In genomic region chr7:130134106-130134636, GRCh38 we compare ENCODE assay signal across 1 cellular context.
TF ChIP-seq lines count a peak whose summit lies in the region.

No MANE protein-coding gene starts in this region.

TF ChIP-seq in K562, 482 proteins besides CTCF, POLR2A, EP300 and RAD21 (continued from another document):
- TF ChIP-seq HMBOX1 (IDR thresholded peaks at IDR 0.05) = peak; percentile 39; the same call in 1 of the 2 replicates
- no peak for TF ChIP-seq NFE2 (IDR thresholded peaks at IDR 0.05; ENCODE audit: low read depth)
- peak; percentile 97 for TF ChIP-seq WHSC1 (IDR thresholded peaks at IDR 0.05; ENCODE audit: low read length)
- no peak for TF ChIP-seq ZNF280B (CRISPR knock-in tag; IDR thresholded peaks at IDR 0.05)
- no peak for TF ChIP-seq LARP7 (IDR thresholded peaks at IDR 0.05)
- TF ChIP-seq PPARD (CRISPR knock-in tag; IDR thresholded peaks at IDR 0.05) = no peak
